Comparison of ENCODE assay signal across 25 cellular contexts in genomic region chr12:80264386-80264785, GRCh38.
"Had no signal": no experiment of that assay in that cellular context is flagged by ENCODE, and none has a peak within 500 bp of the region (broad histone marks: within the 10 kb centered on the region; RNA-seq: fewer than 3 reads in every experiment).

No MANE protein-coding gene starts in this region.

- H3K4me2 ChIP-seq: KMS-11 had no signal

- DNase-seq: Kasumi-1, MM.1S, NCI-H1092 treated with DMSO at 0.1 percent for 48 hours, NCI-H1436, NCI-H187, NCI-H2029, NCI-H2081 treated with DMSO at 0.1 percent for 48 hours, NCI-H2171, NCI-H226, NCI-H446, NCI-H510A, NCI-H524 treated with DMSO at 0.1 percent for 48 hours, NCI-H69, NCI-H774, Right ventricle myocardium superior, RPMI8226, SIG-M5 had no signal

- H3K36me3 ChIP-seq: SJSA1 had no signal

- H3K9ac ChIP-seq: KMS-11 had no signal

- H3K27me3 Mint-ChIP-seq: IgD-negative memory B cell had no signal

- H3K36me3 Mint-ChIP-seq: IgD-negative memory B cell had no signal

- H3K4me3 ChIP-seq: K562, SJSA1, SK-N-MC had no signal

- H3K27me3 ChIP-seq: SJSA1 had no signal

- H3K4me1 Mint-ChIP-seq: IgD-negative memory B cell had no signal

- H3K27ac ChIP-seq: HL-60, KMS-11, SJSA1, SK-N-MC had no signal

- H3K4me3 Mint-ChIP-seq: IgD-negative memory B cell had no signal

- H3K9me3 ChIP-seq: SJSA1 had no signal

- H3K9me3 Mint-ChIP-seq: IgD-negative memory B cell had no signal

- H3K27ac Mint-ChIP-seq: IgD-negative memory B cell had no signal

- FAIRE-seq: HTR-8/SVneo, K562, RCC 7860 had no signal
